ENCODE assay signal across 31 cellular contexts in the genomic region with DNA sequence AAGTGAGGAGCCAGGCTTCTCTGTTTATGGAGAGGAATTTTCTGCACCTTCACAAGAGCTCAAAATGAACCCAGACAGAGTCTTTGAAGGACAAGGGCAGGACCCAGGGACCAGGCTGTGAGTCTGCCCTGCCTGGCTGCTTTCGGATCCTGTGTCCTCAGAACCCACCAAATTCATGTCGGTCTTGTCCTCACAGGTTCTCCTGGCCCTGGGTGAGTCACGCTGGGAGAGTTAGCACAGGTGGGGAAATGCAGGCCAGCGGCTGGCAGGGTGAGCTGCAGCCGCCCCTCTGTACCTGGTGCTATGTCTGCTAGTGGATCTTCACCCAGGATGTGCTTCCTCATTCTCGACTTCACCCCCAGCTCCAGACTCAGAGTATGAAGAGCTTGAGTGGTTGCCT. TPM values are rescaled to one million over a fixed set of nuclear protein-coding genes. Genes with fewer than 3 reads are reported as not detected.
"Had no signal": no experiment of that assay in that cellular context is flagged by ENCODE, and none has a peak within 500 bp of the region (broad histone marks: within the 10 kb centered on the region; RNA-seq: fewer than 3 reads in every experiment).

No MANE protein-coding gene starts in this region.

- H3K4me3 ChIP-seq: colonic mucosa, mucosa of descending colon, prostate gland, skin epidermis, spleen, testis, tibial artery, upper lobe of left lung had no signal

- H2AFZ ChIP-seq: parathyroid adenoma had no signal

- H3K27me3 Mint-ChIP-seq: stimulated activated memory B cell treated with anti-CD40 and anti-IgM and Interleukin-4, amounts not matched to agents 10 μg/mL and 1 μg/mL and 100 μg/mL, for 72 hours had no signal

- H3K4me1 Mint-ChIP-seq: endodermal cell; immature natural killer cell; mesothelial cell of epicardium; neural crest cell; stimulated activated memory B cell treated with anti-CD40 and anti-IgM and Interleukin-4, amounts not matched to agents 10 μg/mL and 1 μg/mL and 100 μg/mL, for 72 hours had no signal

- H3K9me3 ChIP-seq: colonic mucosa, esophagus squamous epithelium, mucosa of descending colon, prostate gland, spleen, testis, tibial artery, upper lobe of left lung had no signal

- H3K36me3 ChIP-seq: colonic mucosa, esophagus squamous epithelium, prostate gland, spleen, tibial artery, upper lobe of left lung had no signal

- H3K36me3 Mint-ChIP-seq: immature natural killer cell; mesothelial cell of epicardium; naive B cell; natural killer cell treated with Interleukin-12 subunit alpha and Interleukin-12 subunit beta and Interleukin-15 and Interleukin-18, amount 100 ng/mL, for 72 hours; stimulated activated memory B cell treated with anti-CD40 and anti-IgM and Interleukin-4, amounts not matched to agents 10 μg/mL and 1 μg/mL and 100 μg/mL, for 72 hours had no signal

- H3K27me3 ChIP-seq: colonic mucosa, esophagus squamous epithelium, spleen, testis, upper lobe of left lung had no signal

- ATAC-seq: mucosa of descending colon; natural killer cell treated with Interleukin-12 subunit alpha and Interleukin-12 subunit beta and Interleukin-15 and Interleukin-18, amount 100 ng/mL, for 72 hours; right cardiac atrium; stimulated activated memory B cell treated with anti-CD40 and anti-IgM and Interleukin-4, amounts not matched to agents 10 μg/mL and 1 μg/mL and 100 μg/mL, for 72 hours; stimulated activated naive CD8-positive, alpha-beta T cell treated with anti-CD3 and anti-CD28 coated beads, Interleukin-15, Interleukin-2, amounts not matched to agents 100 U/mL and 50 U/mL, for 24 hours had no signal

- H3K27ac ChIP-seq: colonic mucosa, epithelial cell of prostate, esophagus squamous epithelium, parathyroid adenoma, prostate gland, skin epidermis, spleen, testis, tibial artery, upper lobe of left lung had no signal

- H3K9me3 Mint-ChIP-seq: dendritic cell treated with granulocyte-macrophage colony-stimulating factor and Interleukin-4, amounts not matched to agents 40 ng/mL and 50 ng/mL, for 4 days; endodermal cell; immature natural killer cell; mesothelial cell of epicardium; natural killer cell treated with Interleukin-12 subunit alpha and Interleukin-12 subunit beta and Interleukin-15 and Interleukin-18, amount 100 ng/mL, for 72 hours; neural crest cell; stimulated activated memory B cell treated with anti-CD40 and anti-IgM and Interleukin-4, amounts not matched to agents 10 μg/mL and 1 μg/mL and 100 μg/mL, for 72 hours had no signal

- H3K79me2 ChIP-seq: parathyroid adenoma had no signal

- H3K4me1 ChIP-seq: colonic mucosa, parathyroid adenoma, prostate gland, spleen, tibial artery, upper lobe of left lung had no signal

- DNase-seq: colonic mucosa; effector CD8-positive, alpha-beta T cell; endodermal cell; esophagus squamous epithelium; foreskin melanocyte; hypothalamus; immature natural killer cell; mesenchymal stem cell; mucosa of descending colon; naive B cell; right cardiac atrium; spleen; stimulated activated CD4-positive, alpha-beta T cell treated with anti-CD3 and anti-CD28 coated beads, Interleukin-4, amount 100 ng/mL, for 4 hours; stimulated activated naive CD8-positive, alpha-beta T cell treated with anti-CD3 and anti-CD28 coated beads, Interleukin-15, Interleukin-2, amounts not matched to agents 100 U/mL and 50 U/mL, for 24 hours; substantia nigra; testis; tibial artery; upper lobe of left lung had no signal

- H3K4me3 Mint-ChIP-seq: dendritic cell treated with granulocyte-macrophage colony-stimulating factor and Interleukin-4, amounts not matched to agents 40 ng/mL and 50 ng/mL, for 4 days; endodermal cell; immature natural killer cell; mesothelial cell of epicardium; natural killer cell treated with Interleukin-12 subunit alpha and Interleukin-12 subunit beta and Interleukin-15 and Interleukin-18, amount 100 ng/mL, for 72 hours; neural crest cell; stimulated activated memory B cell treated with anti-CD40 and anti-IgM and Interleukin-4, amounts not matched to agents 10 μg/mL and 1 μg/mL and 100 μg/mL, for 72 hours had no signal

- H3K27ac Mint-ChIP-seq: dendritic cell treated with granulocyte-macrophage colony-stimulating factor and Interleukin-4, amounts not matched to agents 40 ng/mL and 50 ng/mL, for 4 days; endodermal cell; immature natural killer cell; mesothelial cell of epicardium; natural killer cell treated with Interleukin-12 subunit alpha and Interleukin-12 subunit beta and Interleukin-15 and Interleukin-18, amount 100 ng/mL, for 72 hours; stimulated activated memory B cell treated with anti-CD40 and anti-IgM and Interleukin-4, amounts not matched to agents 10 μg/mL and 1 μg/mL and 100 μg/mL, for 72 hours had no signal

- H3K9ac ChIP-seq: parathyroid adenoma had no signal

RNA-seq across cellular contexts. Expression of a gene that starts 35.8 kb away (rescaled TPM):
- total RNA-seq: chondrocyte; endodermal cell; liver; lung microvascular endothelial cell; mesothelial cell of epicardium; natural killer cell treated with Interleukin-12 subunit alpha and Interleukin-12 subunit beta and Interleukin-15 and Interleukin-18, amount 100 ng/mL, for 72 hours; neural crest cell; osteoblast had no signal
- polyA plus RNA-seq: immature natural killer cell, liver had no signal
